10 cellular contexts compared by ENCODE assay signal in the genomic region with DNA sequence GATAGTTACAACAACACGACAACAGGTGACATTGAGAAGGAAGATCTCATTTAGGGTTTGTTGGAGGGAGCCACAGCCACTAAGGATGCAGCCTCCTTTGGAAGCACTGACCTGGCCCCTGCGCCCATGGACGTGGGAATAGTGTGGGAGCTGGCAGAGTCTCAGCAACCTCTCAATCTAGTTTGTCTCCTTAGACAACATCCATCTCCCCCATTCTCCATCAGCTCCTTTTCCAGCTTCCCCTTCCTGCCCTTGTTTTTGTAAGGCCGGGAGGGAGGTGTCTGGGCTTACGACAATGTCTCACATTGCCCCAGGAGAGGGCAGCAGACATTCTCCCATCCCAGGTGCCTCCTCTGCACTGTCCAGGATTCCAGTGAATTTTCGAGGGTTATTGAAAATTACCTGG.
DNase-seq lines count a peak whose midpoint lies in the region; ATAC-seq and TF ChIP-seq lines count a peak whose summit lies in the region.
"Had no signal": no experiment of that assay in that cellular context is flagged by ENCODE, and none has a peak within 500 bp of the region (broad histone marks: within the 10 kb centered on the region; RNA-seq: fewer than 3 reads in every experiment).

No MANE protein-coding gene starts in this region.

- H2BK12ac ChIP-seq in neuronal stem cell (ENCODE audit: low read length): no peak overlapping the region

- peak overlapping the region; percentile 29 for H3K18ac ChIP-seq in neuronal stem cell (ENCODE audit: low read length)

- H3K4me2 ChIP-seq in Loucy (ENCODE audit: low read depth, low read length, poor library complexity, severe bottlenecking) (no peak overlapping the region), neuronal stem cell (ENCODE audit: insufficient read depth, low read length, poor library complexity, severe bottlenecking) (no peak overlapping the region)

- no peak overlapping the region for H2BK5ac ChIP-seq in neuronal stem cell (ENCODE audit: low read length)

- no peak overlapping the region for H3K27ac ChIP-seq in neuronal stem cell (replicated peaks; ENCODE audit: low read length)
- H3K27ac ChIP-seq: colonic mucosa had no signal

- H3K9ac ChIP-seq in Loucy (ENCODE audit: low read depth, low read length, poor library complexity, severe bottlenecking) (no peak overlapping the region), neuronal stem cell (ENCODE audit: low read depth, low read length, poor library complexity) (no peak overlapping the region)

- H3K9me3 ChIP-seq in Loucy (ENCODE audit: insufficient read depth, low read depth, low read length) (no peaks in the 10 kb centered on the region), neuronal stem cell (replicated peaks in 1 of 2; ENCODE audit: control insufficient read depth in 2 of 2, insufficient read depth in 1 of 2, low read depth in 1 of 2, low read length in 2 of 2) (no peaks in the 10 kb centered on the region)
- H3K9me3 ChIP-seq: colonic mucosa had no signal

- no peaks in the 10 kb centered on the region for H4K20me1 ChIP-seq in Loucy (ENCODE audit: insufficient read depth, low read length, poor library complexity, severe bottlenecking)

- WGBS in neuronal stem cell (ENCODE audit: extremely low coverage in 2 of 2, insufficient read length in 2 of 2, insufficient replicate concordance in 1 of 2), 2 donors: no CpG with 5 or more reads among the region's 6 CpGs

- no peak for ATAC-seq in HG03045 (IDR thresholded peaks at IDR 0.05; ENCODE audit: unreplicated experiment)

- H3K4me1 ChIP-seq in Loucy (ENCODE audit: insufficient read depth, low read length, poor library complexity, severe bottlenecking) (no peaks in the 10 kb centered on the region), neuronal stem cell (ENCODE audit: control insufficient read depth in 2 of 2, insufficient read depth in 1 of 2, low read depth in 1 of 2, low read length in 2 of 2) (no peaks in the 10 kb centered on the region)
- H3K4me1 ChIP-seq: colonic mucosa had no signal

- no peak overlapping the region for H3K4ac ChIP-seq in neuronal stem cell (ENCODE audit: low read length)

- no peaks in the 10 kb centered on the region for H3K9me2 ChIP-seq in Loucy (replicated peaks; ENCODE audit: low read depth, low read length)

- peaks cover 2% of the 10 kb centered on the region for H3K79me1 ChIP-seq in neuronal stem cell (ENCODE audit: low read depth, low read length)

- H3K79me2 ChIP-seq in Loucy (ENCODE audit: insufficient read depth, low read length): no peaks in the 10 kb centered on the region

- no peak overlapping the region for H2BK15ac ChIP-seq in neuronal stem cell (ENCODE audit: low read length)

- no peak overlapping the region for H4K8ac ChIP-seq in neuronal stem cell (ENCODE audit: low read depth, low read length)

- TF ChIP-seq CTCF in Loucy (conservative IDR thresholded peaks at IDR 0.05; ENCODE audit: low read length) (peak; percentile 49), choroid plexus epithelial cell (conservative IDR thresholded peaks at IDR 0.05; ENCODE audit: low read depth, low read length) (peak; percentile 50)

- H3K23ac ChIP-seq in neuronal stem cell (ENCODE audit: low read depth, low read length, poor library complexity): no peak overlapping the region

- H3K36me3 ChIP-seq in Loucy (ENCODE audit: insufficient read depth, low read length) (no peaks in the 10 kb centered on the region), neuronal stem cell (replicated peaks in 1 of 2; ENCODE audit: control insufficient read depth in 2 of 2, insufficient read depth in 2 of 2, low read length in 2 of 2) (no peaks in the 10 kb centered on the region)
- H3K36me3 ChIP-seq: colonic mucosa had no signal

- H2BK120ac ChIP-seq in neuronal stem cell (ENCODE audit: low read depth, low read length): no peak overlapping the region

- DNase-seq in NCI-H1417 (lab: John Stamatoyannopoulos, UW): peak in 2 of 3 experiments; percentile 38 to 59
- DNase-seq in NCI-H1417 treated with DMSO at 0.1 percent for 48 hours (lab: John Stamatoyannopoulos, UW): no peak
- DNase-seq in choroid plexus epithelial cell (ENCODE audit: low read depth): peak; percentile 30
- DNase-seq in neuronal stem cell (ENCODE audit: low spot score): no peak
- DNase-seq in GM19240 (ENCODE audit: insufficient read length, low spot score): no peak
- DNase-seq in Ammon's horn (ENCODE audit: low spot score): no peak
- DNase-seq: activated CD4-positive, alpha-beta T cell treated with anti-CD3 and anti-CD28 coated beads, Interleukin-2, amount 50 U/mL, for 4 hours; colonic mucosa had no signal

- H3K27me3 ChIP-seq in Loucy (ENCODE audit: insufficient read depth, low read length, poor library complexity, severe bottlenecking): no peaks in the 10 kb centered on the region
- no peaks in the 10 kb centered on the region for H3K27me3 ChIP-seq in neuronal stem cell (ENCODE audit: control insufficient read depth in 3 of 3, insufficient read depth in 3 of 3, low read depth in 1 of 3, low read length in 3 of 3)
- H3K27me3 ChIP-seq: colonic mucosa had no signal

- no peak overlapping the region for H2AK5ac ChIP-seq in neuronal stem cell (ENCODE audit: low read depth, low read length)

- no peak overlapping the region for H3K14ac ChIP-seq in neuronal stem cell (ENCODE audit: low read length)

- no peak overlapping the region for H4K91ac ChIP-seq in neuronal stem cell (ENCODE audit: low read depth, low read length, poor library complexity)

- no peak overlapping the region for H3K4me3 ChIP-seq in Loucy (ENCODE audit: low read length, poor library complexity, severe bottlenecking)
- H3K4me3 ChIP-seq in choroid plexus epithelial cell (ENCODE audit: low read depth, low read length): no peak overlapping the region
- no peak overlapping the region for H3K4me3 ChIP-seq in neuronal stem cell (ENCODE audit: low read length in 2 of 2)
- H3K4me3 ChIP-seq: colonic mucosa had no signal

- H2AFZ ChIP-seq in Loucy (ENCODE audit: low read length): no peak overlapping the region
- no peak overlapping the region for H2AFZ ChIP-seq in neuronal stem cell (ENCODE audit: low read length)

- no peaks in the 10 kb centered on the region for H3F3A ChIP-seq in Loucy (ENCODE audit: low read depth)

Comparison
In these comparisons a context has a peak if more than half of its experiments do, and no peak if none do; other contexts are left out.
1. DNase-seq: peak in NCI-H1417 (2 of 3) and choroid plexus epithelial cell (single experiment); none in NCI-H1417 treated with DMSO at 0.1 percent for 48 hours (single experiment), neuronal stem cell (single experiment), GM19240 (single experiment) and Ammon's horn (single experiment).